15 cellular contexts compared by ENCODE assay signal in genomic region chr9:77462066-77462465, GRCh38.
DNase-seq lines count a peak whose midpoint lies in the region; ATAC-seq and TF ChIP-seq lines count a peak whose summit lies in the region.
"Had no signal": no experiment of that assay in that cellular context is flagged by ENCODE, and none has a peak within 500 bp of the region (broad histone marks: within the 10 kb centered on the region; RNA-seq: fewer than 3 reads in every experiment).

No MANE protein-coding gene starts in this region.

- POLR2A ChIA-PET in activated CD4-positive, alpha-beta T cell treated with anti-CD3 and anti-CD28 coated beads, Interleukin-2, amount 10 ng/mL, durations not matched to agents 7 days and 5 days (lab: Charles Lee), result no interaction called here

- H2AK5ac ChIP-seq in H9 (ENCODE audit: insufficient read length, low read length), result no peak overlapping the region

- H2BK12ac ChIP-seq in H9 (ENCODE audit: insufficient read length, low read depth, low read length), result no peak overlapping the region

- H3K27ac ChIP-seq in H9 (ENCODE audit: insufficient read length, low read depth, low read length), result no peak overlapping the region
- no peak overlapping the region for H3K27ac ChIP-seq in endodermal cell (ENCODE audit: low read depth, low read length)
- H3K27ac ChIP-seq in uterus, result peak overlapping the region; percentile 33 to 75
- no peak overlapping the region for H3K27ac ChIP-seq in foreskin keratinocyte
- H3K27ac ChIP-seq: BLaER1, HL-60 had no signal

- H2BK120ac ChIP-seq in H9 (ENCODE audit: low read depth, low read length, poor library complexity, severe bottlenecking), result no peak overlapping the region

- H3K27me3 Mint-ChIP-seq in H9 (ENCODE audit: low read depth), result no peaks in the 10 kb centered on the region; the same call in 1 of the 2 replicates
- no peaks in the 10 kb centered on the region for H3K27me3 Mint-ChIP-seq in endodermal cell (ENCODE audit: insufficient read depth)
- H3K27me3 Mint-ChIP-seq in nephron (ENCODE audit: low read depth), result no peaks in the 10 kb centered on the region
- H3K27me3 Mint-ChIP-seq in activated CD4-positive, alpha-beta T cell treated with anti-CD3 and anti-CD28 coated beads, Interleukin-2, amount 10 ng/mL, durations not matched to agents 7 days and 5 days, result peaks cover 2% of the 10 kb centered on the region

- no peak overlapping the region for H3K4ac ChIP-seq in H9 (ENCODE audit: low read depth, low read length)

- H3K9ac ChIP-seq in H9 (ENCODE audit: extremely low read depth, insufficient read length, low read length), result no peak overlapping the region
- H3K9ac ChIP-seq in endodermal cell (ENCODE audit: extremely low read depth, low read length, poor library complexity, severe bottlenecking), result no peak overlapping the region
- H3K9ac ChIP-seq: BLaER1 had no signal

- no peak overlapping the region for H3T11ph ChIP-seq in H9 (ENCODE audit: low read length)

- TF ChIP-seq CTCF in H9 (conservative IDR thresholded peaks at IDR 0.05) (no peak), endodermal cell (conservative IDR thresholded peaks at IDR 0.05) (no peak), nephron (IDR thresholded peaks at IDR 0.05; ENCODE audit: unreplicated experiment in 3 of 3) (no peak), uterus (IDR thresholded peaks at IDR 0.05) (no peak), foreskin keratinocyte (conservative IDR thresholded peaks at IDR 0.05) (no peak)

- H4K5ac ChIP-seq in H9 (ENCODE audit: insufficient read length, low read depth, low read length), result no peak overlapping the region

- H4K91ac ChIP-seq in H9 (ENCODE audit: insufficient read length, low read depth, low read length), result no peak overlapping the region

- H3K23ac ChIP-seq in H9 (ENCODE audit: insufficient read length, low read depth, low read length), result no peak overlapping the region

- no peak overlapping the region for H3K56ac ChIP-seq in H9 (ENCODE audit: insufficient read length, low read depth, low read length)

- ATAC-seq in foreskin keratinocyte, result no peak
- ATAC-seq: GM12878, HCT116 had no signal

- H3K4me1 Mint-ChIP-seq in H9 (peaks cover 39% of the 10 kb centered on the region in 2 experiments), endodermal cell (peaks cover 42% of the 10 kb centered on the region), nephron (peaks cover 33% of the 10 kb centered on the region)
- H3K4me1 Mint-ChIP-seq in activated CD4-positive, alpha-beta T cell treated with anti-CD3 and anti-CD28 coated beads, Interleukin-2, amount 10 ng/mL, durations not matched to agents 7 days and 5 days, result peaks cover 15% of the 10 kb centered on the region

- no peaks in the 10 kb centered on the region for H3K79me1 ChIP-seq in H9 (ENCODE audit: insufficient read depth, low read depth, low read length, poor library complexity, severe bottlenecking)

- CTCF ChIA-PET in activated CD4-positive, alpha-beta T cell treated with anti-CD3 and anti-CD28 coated beads, Interleukin-2, amount 10 ng/mL, durations not matched to agents 7 days and 5 days (lab: Charles Lee), result interaction anchor here (1.3 kb wide), 1 partner anchor 26 kb away, joined by 3 read pairs; no protein-coding TSS in a partner anchor

- H3K27me3 ChIP-seq in H9 (ENCODE audit: insufficient read depth, low read length) (no peaks in the 10 kb centered on the region), endodermal cell (ENCODE audit: control insufficient read depth, insufficient read depth, low read length, poor library complexity, severe bottlenecking) (peaks cover 5% of the 10 kb centered on the region), uterus (no peaks in the 10 kb centered on the region), foreskin keratinocyte (peaks cover 4% of the 10 kb centered on the region)
- H3K27me3 ChIP-seq: BLaER1 had no signal

- H2BK5ac ChIP-seq in H9 (ENCODE audit: insufficient read length, low read length), result no peak overlapping the region

- H3K36me3 Mint-ChIP-seq in H9 (ENCODE audit: insufficient read depth in 1 of 3, low read depth in 3 of 3) (no peaks in the 10 kb centered on the region), endodermal cell (ENCODE audit: low read depth) (no peaks in the 10 kb centered on the region), nephron (ENCODE audit: low read depth) (peaks cover 7% of the 10 kb centered on the region)
- H3K36me3 Mint-ChIP-seq in activated CD4-positive, alpha-beta T cell treated with anti-CD3 and anti-CD28 coated beads, Interleukin-2, amount 10 ng/mL, durations not matched to agents 7 days and 5 days (ENCODE audit: low read depth), result no peaks in the 10 kb centered on the region
- H3K36me3 Mint-ChIP-seq: CD8-positive, alpha-beta memory T cell had no signal

- no peak overlapping the region for H2BK15ac ChIP-seq in H9 (ENCODE audit: low read depth, low read length)

- TF ChIP-seq POLR2A in uterus (IDR thresholded peaks at IDR 0.05), result no peak

- DNase-seq in H9 (peak; percentile 40), endodermal cell (peak; percentile 62), uterus (no peak), NCI-H748 (lab: John Stamatoyannopoulos, UW; ENCODE audit: unreplicated experiment) (no peak), foreskin keratinocyte (no peak)
- DNase-seq in activated CD4-positive, alpha-beta T cell treated with anti-CD3 and anti-CD28 coated beads, Interleukin-2, amount 10 ng/mL, durations not matched to agents 7 days and 5 days, result no peak
- DNase-seq: CD8-positive, alpha-beta memory T cell; GOT3; IMR-90; KBM-7 had no signal

- H3K4me2 ChIP-seq in H9 (ENCODE audit: insufficient read depth, insufficient read length, low read length), result no peak overlapping the region
- H3K4me2 ChIP-seq: BLaER1 had no signal

- no peak overlapping the region for H4K8ac ChIP-seq in H9 (replicated peaks; ENCODE audit: insufficient read length, low read depth, low read length)

- H3K9me3 Mint-ChIP-seq in H9 (peaks cover 0 to 2% of the 10 kb centered on the region in 2 experiments; a peak in 1 of 5 replicates), endodermal cell (no peaks in the 10 kb centered on the region), nephron (peaks cover 17% of the 10 kb centered on the region)
- no peaks in the 10 kb centered on the region for H3K9me3 Mint-ChIP-seq in activated CD4-positive, alpha-beta T cell treated with anti-CD3 and anti-CD28 coated beads, Interleukin-2, amount 10 ng/mL, durations not matched to agents 7 days and 5 days

- no peaks in the 10 kb centered on the region for H3K23me2 ChIP-seq in H9 (ENCODE audit: insufficient read length, low read depth, low read length, poor library complexity, severe bottlenecking)

- no peak overlapping the region for H3K14ac ChIP-seq in H9 (ENCODE audit: insufficient read depth, low read length)

- H3K4me3 Mint-ChIP-seq in H9 (no peak overlapping the region; a peak in 1 of 5 replicates), endodermal cell (no peak overlapping the region), nephron (no peak overlapping the region)
- H3K4me3 Mint-ChIP-seq in activated CD4-positive, alpha-beta T cell treated with anti-CD3 and anti-CD28 coated beads, Interleukin-2, amount 10 ng/mL, durations not matched to agents 7 days and 5 days, result no peak overlapping the region
- H3K4me3 Mint-ChIP-seq: CD8-positive, alpha-beta memory T cell had no signal

- H3K9me3 ChIP-seq in H9 (ENCODE audit: control insufficient read depth, low read depth, low read length) (no peaks in the 10 kb centered on the region), endodermal cell (ENCODE audit: control insufficient read depth, low read length) (no peaks in the 10 kb centered on the region), uterus (no peaks in the 10 kb centered on the region)
- H3K9me3 ChIP-seq: BLaER1 had no signal

- H3K36me3 ChIP-seq in endodermal cell (ENCODE audit: control insufficient read depth, insufficient read depth, low read length) (no peaks in the 10 kb centered on the region), uterus (no peaks in the 10 kb centered on the region)
- H3K36me3 ChIP-seq: BLaER1 had no signal

- H3K18ac ChIP-seq in H9 (ENCODE audit: insufficient read length, low read depth, low read length), result no peak overlapping the region

- WGBS in H9 (ENCODE audit: extremely low coverage, insufficient read length, low lambda C conversion rate), result no CpG with 5 or more reads among the region's 10 CpGs
- 82 to 86% methylated on average over 10 of the region's 10 CpGs for WGBS in endodermal cell (ENCODE audit: insufficient coverage in 1 of 2, insufficient read length in 1 of 2), 2 experiments

- H4K20me1 ChIP-seq in H9 (ENCODE audit: control insufficient read depth, insufficient read depth, insufficient read length), result no peaks in the 10 kb centered on the region
- H4K20me1 ChIP-seq: BLaER1 had no signal

- H3K4me1 ChIP-seq in H9 (ENCODE audit: insufficient read depth, low read length), result no peaks in the 10 kb centered on the region; the same call in 1 of the 2 replicates
- H3K4me1 ChIP-seq in endodermal cell (ENCODE audit: control insufficient read depth, insufficient read depth, low read length), result no peaks in the 10 kb centered on the region
- H3K4me1 ChIP-seq in uterus, result no peaks in the 10 kb centered on the region
- no peaks in the 10 kb centered on the region for H3K4me1 ChIP-seq in foreskin keratinocyte
- H3K4me1 ChIP-seq: BLaER1 had no signal

- H3K79me2 ChIP-seq in H9 (ENCODE audit: insufficient read depth, low read length), result no peaks in the 10 kb centered on the region

- H3K4me3 ChIP-seq in endodermal cell (ENCODE audit: low read length) (no peak overlapping the region), uterus (no peak overlapping the region)
- H3K4me3 ChIP-seq: BLaER1, GM12878 had no signal

- intact Hi-C loops in uterus (cut with DNase I; ENCODE audit: low total_unique reads), result no loop called here

- no peak overlapping the region for H2BK20ac ChIP-seq in H9 (ENCODE audit: low read depth, low read length, poor library complexity, severe bottlenecking)

- H3K27ac Mint-ChIP-seq in H9, result no peak overlapping the region
- no peak overlapping the region for H3K27ac Mint-ChIP-seq in endodermal cell
- peak overlapping the region; percentile 84 to 99 (median 90) for H3K27ac Mint-ChIP-seq in nephron
- no peak overlapping the region for H3K27ac Mint-ChIP-seq in activated CD4-positive, alpha-beta T cell treated with anti-CD3 and anti-CD28 coated beads, Interleukin-2, amount 10 ng/mL, durations not matched to agents 7 days and 5 days
- H3K27ac Mint-ChIP-seq: CD8-positive, alpha-beta memory T cell had no signal

- H2AFZ ChIP-seq in H9 (ENCODE audit: low read length), result no peak overlapping the region

Comparison
In these comparisons a context has a peak if more than half of its experiments do, and no peak if none do; other contexts are left out.
1. DNase-seq: peak in H9 (single experiment) and endodermal cell (single experiment); none in uterus (0 of 2), NCI-H748 (single experiment), foreskin keratinocyte (0 of 2) and activated CD4-positive, alpha-beta T cell treated with anti-CD3 and anti-CD28 coated beads, Interleukin-2, amount 10 ng/mL, durations not matched to agents 7 days and 5 days (single experiment).
2. H3K27ac ChIP-seq: peak in uterus (2 of 2); none in H9 (single experiment), endodermal cell (single experiment) and foreskin keratinocyte (single experiment).
3. H3K27ac Mint-ChIP-seq: peak in nephron (3 of 3); none in H9 (0 of 3), endodermal cell (single experiment) and activated CD4-positive, alpha-beta T cell treated with anti-CD3 and anti-CD28 coated beads, Interleukin-2, amount 10 ng/mL, durations not matched to agents 7 days and 5 days (single experiment).